In genomic region chr2:121019073-121019472, GRCh38 we compare ENCODE assay signal across 18 cellular contexts.
DNase-seq lines count a peak whose midpoint lies in the region; ATAC-seq, FAIRE-seq and TF ChIP-seq lines count a peak whose summit lies in the region.
"Had no signal": no experiment of that assay in that cellular context is flagged by ENCODE, and none has a peak within 500 bp of the region (broad histone marks: within the 10 kb centered on the region; RNA-seq: fewer than 3 reads in every experiment).

No MANE protein-coding gene starts in this region.

- ATAC-seq in K562: no peak; the same call in 2 of the 3 replicates
- peak; percentile 63 for ATAC-seq in left ventricle myocardium superior

- H3K9me3 Mint-ChIP-seq in Calu3 (ENCODE audit: low read depth, unreplicated experiment) (no peaks in the 10 kb centered on the region), osteocyte (ENCODE audit: unreplicated experiment) (peaks cover 4% of the 10 kb centered on the region)

- H3K36me3 Mint-ChIP-seq in Calu3 (ENCODE audit: insufficient read depth, unreplicated experiment) (no peaks in the 10 kb centered on the region), osteocyte (ENCODE audit: unreplicated experiment) (no peaks in the 10 kb centered on the region)
- H3K36me3 Mint-ChIP-seq: CD4-positive, alpha-beta memory T cell; naive B cell had no signal

- TF ChIP-seq RAD21 in K562 (CRISPR knock-in tag; conservative IDR thresholded peaks at IDR 0.05 in 1 of 2, IDR thresholded peaks at IDR 0.05 in 1 of 2): no peak

- no peaks in the 10 kb centered on the region for H3K36me3 ChIP-seq in K562 (ENCODE audit: control insufficient read depth, insufficient read depth, low read length)
- H3K36me3 ChIP-seq: ascending aorta had no signal

- no peak for TF ChIP-seq CTCF in Calu3 (IDR thresholded peaks at IDR 0.05; ENCODE audit: unreplicated experiment)
- TF ChIP-seq CTCF in K562 (IDR thresholded peaks at IDR 0.05 in 2 of 3, conservative IDR thresholded peaks at IDR 0.05 in 1 of 3; ENCODE audit: insufficient read depth in 2 of 3, low read depth in 1 of 3, low read length in 3 of 3): no peak
- TF ChIP-seq CTCF in osteocyte (IDR thresholded peaks at IDR 0.05): no peak

- peak overlapping the region; percentile 84 for H2AFZ ChIP-seq in K562 (ENCODE audit: low read depth, low read length)

- no peaks in the 10 kb centered on the region for H3K9me1 ChIP-seq in K562 (ENCODE audit: control insufficient read depth, insufficient read depth, low read length)

- H3K4me2 ChIP-seq in K562 (ENCODE audit: insufficient read depth, low read length): no peak overlapping the region
- H3K4me2 ChIP-seq: A549 had no signal

- CTCF ChIA-PET in Calu3 (lab: Charles Lee): no interaction called here
- CTCF ChIA-PET in K562 (lab: Yijun Ruan, JAX; ENCODE audit: low intra/inter-chr PET ratio): no interaction called here

- no peak for FAIRE-seq in K562 (lab: Jason Lieb, UNC)
- FAIRE-seq: A549, islet of Langerhans had no signal

- POLR2A ChIA-PET in K562 (lab: Yijun Ruan, JAX): no interaction called here

- H3K27ac ChIP-seq in K562 (ENCODE audit: extremely low read depth, low read depth, low read length): no peak overlapping the region
- H3K27ac ChIP-seq: A549, HL-60 had no signal

- H3K27me3 ChIP-seq in K562 (ENCODE audit: control insufficient read depth in 2 of 2, insufficient read depth in 2 of 2, low read length in 2 of 2): peaks cover 0 to 35% of the 10 kb centered on the region in 2 experiments; a peak in 2 of 5 replicates
- H3K27me3 ChIP-seq: ascending aorta had no signal

- H3K9ac ChIP-seq in K562 (ENCODE audit: insufficient read depth in 1 of 2, low read depth in 2 of 2, low read length in 2 of 2): no peak overlapping the region

- H3K4me1 ChIP-seq in K562 (replicated peaks in 1 of 2; ENCODE audit: control insufficient read depth in 2 of 2, insufficient read depth in 2 of 2, low read length in 2 of 2): peaks cover 0 to 11% of the 10 kb centered on the region in 2 experiments; a peak in 2 of 5 replicates
- H3K4me1 ChIP-seq: A549, ascending aorta had no signal

- no peak for TF ChIP-seq POLR2A in K562 (conservative IDR thresholded peaks at IDR 0.05)

- no peaks in the 10 kb centered on the region for H3K9me3 ChIP-seq in K562 (replicated peaks; ENCODE audit: control insufficient read depth, insufficient read depth, low read depth, low read length)
- H3K9me3 ChIP-seq: ascending aorta had no signal

- BruUV-seq in Calu3 (replicated peaks; lab: Mats Ljungman, UMichigan) (no TSS peak), K562 (replicated peaks; lab: Mats Ljungman, UMichigan) (no TSS peak)

- peaks cover 34% of the 10 kb centered on the region for H3K27me3 Mint-ChIP-seq in Calu3 (ENCODE audit: unreplicated experiment)
- peaks cover 25% of the 10 kb centered on the region for H3K27me3 Mint-ChIP-seq in osteocyte (ENCODE audit: unreplicated experiment)

- in situ Hi-C loops in K562 (cut with MboI): no loop called here

- intact Hi-C loops in Calu3 (cut with micrococcal nuclease; ENCODE audit: unreplicated experiment): no loop called here
- intact Hi-C loops in K562 (cut with micrococcal nuclease): no loop called here
- intact Hi-C loops in left ventricle myocardium superior (cut with micrococcal nuclease): no loop called here

- DNase-seq in Calu3: no peak
- DNase-seq in K562 (ENCODE audit: extremely low read depth in 1 of 4, low spot score in 3 of 4): no peak
- peak; percentile 34 for DNase-seq in left ventricle myocardium superior
- peak; percentile 79 for DNase-seq in osteocyte (ENCODE audit: extremely low spot score, unreplicated experiment)
- no peak for DNase-seq in NCI-H2081 (lab: John Stamatoyannopoulos, UW)
- no peak for DNase-seq in NCI-H1417 (lab: John Stamatoyannopoulos, UW)
- no peak for DNase-seq in Kasumi-1 (lab: John Stamatoyannopoulos, UW)
- DNase-seq in hepatic stellate cell (ENCODE audit: low spot score): no peak
- DNase-seq: foreskin fibroblast; naive B cell; NCI-H187; NCI-H748 treated with DMSO at 0.1 percent for 48 hours; stimulated activated naive CD4-positive, alpha-beta T cell had no signal

- H3K4me3 Mint-ChIP-seq in Calu3 (ENCODE audit: low read depth, unreplicated experiment) (peak overlapping the region; percentile 58), osteocyte (ENCODE audit: unreplicated experiment) (no peak overlapping the region)
- H3K4me3 Mint-ChIP-seq: CD4-positive, alpha-beta memory T cell; naive B cell had no signal

- H3K79me2 ChIP-seq in K562 (ENCODE audit: control insufficient read depth, insufficient read depth, low read length): no peaks in the 10 kb centered on the region

- H3K27ac Mint-ChIP-seq in Calu3 (ENCODE audit: unreplicated experiment) (no peak overlapping the region), osteocyte (ENCODE audit: unreplicated experiment) (no peak overlapping the region)
- H3K27ac Mint-ChIP-seq: CD4-positive, alpha-beta memory T cell; naive B cell had no signal

- H4K20me1 ChIP-seq in K562 (replicated peaks; ENCODE audit: control insufficient read depth, insufficient read depth, low read length): no peaks in the 10 kb centered on the region; the same call in 1 of the 2 replicates

- TF ChIP-seq EP300 in K562 (IDR thresholded peaks at IDR 0.05; ENCODE audit: low read length): no peak

- H3K4me1 Mint-ChIP-seq in Calu3 (ENCODE audit: low read depth, unreplicated experiment): no peaks in the 10 kb centered on the region
- peaks cover 6% of the 10 kb centered on the region for H3K4me1 Mint-ChIP-seq in osteocyte (ENCODE audit: unreplicated experiment)
- H3K4me1 Mint-ChIP-seq: CD4-positive, alpha-beta memory T cell; naive B cell had no signal

- WGBS in K562 (ENCODE audit: insufficient coverage, low coverage, missing lambda C conversion rate): 27% methylated on average over 11 of the region's 12 CpGs

- H3K4me3 ChIP-seq in K562: no peak overlapping the region
- H3K4me3 ChIP-seq: A549 had no signal

TF ChIP-seq in K562, 482 proteins besides CTCF, POLR2A, EP300 and RAD21:
- peak; percentile 26 for TF ChIP-seq GABPA (tag; conservative IDR thresholded peaks at IDR 0.05; ENCODE audit: low read depth)
- TF ChIP-seq HNRNPK (IDR thresholded peaks at IDR 0.05; ENCODE audit: low read depth, low read length, poor library complexity, severe bottlenecking): no peak
- TF ChIP-seq THAP12 (CRISPR knock-in tag; IDR thresholded peaks at IDR 0.05): no peak

Comparison
In these comparisons a context has a peak if more than half of its experiments do, and no peak if none do; other contexts are left out.
1. DNase-seq: peak in left ventricle myocardium superior (single experiment) and osteocyte (single experiment); none in Calu3 (single experiment), K562 (0 of 4), NCI-H2081 (0 of 2), NCI-H1417 (0 of 3), Kasumi-1 (0 of 2) and hepatic stellate cell (single experiment).